In genomic region chr5:157976429-157976828, GRCh38 we compare ENCODE assay signal across 15 cellular contexts.
A peak's percentile ranks its signal among the peaks of the same experiment; 100 is the strongest.
DNase-seq lines count a peak whose midpoint lies in the region; ATAC-seq and TF ChIP-seq lines count a peak whose summit lies in the region.
"Had no signal": no experiment of that assay in that cellular context is flagged by ENCODE, and none has a peak within 500 bp of the region (broad histone marks: within the 10 kb centered on the region; RNA-seq: fewer than 3 reads in every experiment).

No MANE protein-coding gene starts in this region.

- TF ChIP-seq CTCF in PC-3 (conservative IDR thresholded peaks at IDR 0.05; ENCODE audit: low read depth, low read length) = no peak
- no peak for TF ChIP-seq CTCF in mammary epithelial cell (conservative IDR thresholded peaks at IDR 0.05 in 1 of 2, IDR thresholded peaks at IDR 0.05 in 1 of 2; ENCODE audit: extremely low read depth in 1 of 2, insufficient read depth in 1 of 2, low read depth in 1 of 2, low read length in 2 of 2)
- TF ChIP-seq CTCF in foreskin keratinocyte (conservative IDR thresholded peaks at IDR 0.05) = no peak

- H3K27me3 ChIP-seq in GM23248 (replicated peaks; ENCODE audit: insufficient read depth) (no peaks in the 10 kb centered on the region; the same call in none of the 2 replicates), PC-3 (ENCODE audit: low read length) (peaks cover 41% of the 10 kb centered on the region), mammary epithelial cell (ENCODE audit: insufficient read depth, low read length) (no peaks in the 10 kb centered on the region), foreskin keratinocyte (no peaks in the 10 kb centered on the region)
- H3K27me3 ChIP-seq: BLaER1 treated with 17β-estradiol and CSF1 and Interleukin-3, amounts not matched to agents 10 nM and 100 nM had no signal

- POLR2A ChIA-PET in PC-3 (lab: Charles Lee; ENCODE audit: unreplicated experiment) = no interaction called here

- ATAC-seq in PC-3 = peak; percentile 83
- ATAC-seq in foreskin keratinocyte = peak; percentile 96
- ATAC-seq in HG02840 (IDR thresholded peaks at IDR 0.05; ENCODE audit: low FRiP score, unreplicated experiment) = no peak
- ATAC-seq: CD8-positive, alpha-beta T cell; GM23338 had no signal

- H3K4me3 ChIP-seq in GM23248 (no peak overlapping the region), PC-3 (ENCODE audit: low read length) (no peak overlapping the region), mammary epithelial cell (replicated peaks in 1 of 3; ENCODE audit: insufficient read depth in 1 of 3, low read depth in 2 of 3, low read length in 3 of 3) (no peak overlapping the region)
- H3K4me3 ChIP-seq: BLaER1 treated with 17β-estradiol and CSF1 and Interleukin-3, amounts not matched to agents 10 nM and 100 nM; GM23338 had no signal

- peak; percentile 20 for DNase-seq in GM23248
- DNase-seq in PC-3 = peak; percentile 80
- DNase-seq in mammary epithelial cell = peak; percentile 85
- peak; percentile 55 to 70 for DNase-seq in foreskin keratinocyte
- no peak for DNase-seq in DMS79 (lab: John Stamatoyannopoulos, UW)
- no peak for DNase-seq in activated naive CD4-positive, alpha-beta T cell (lab: John Stamatoyannopoulos, UW)
- DNase-seq: 8988T; Calu3; CD8-positive, alpha-beta T cell; DMS53; HCEC 1CT had no signal

- no peaks in the 10 kb centered on the region for H3K4me1 ChIP-seq in GM23248 (ENCODE audit: insufficient read depth)
- peaks cover 7% of the 10 kb centered on the region; the same call in 1 of the 2 replicates for H3K4me1 ChIP-seq in PC-3 (ENCODE audit: insufficient read depth, low read length)
- H3K4me1 ChIP-seq in mammary epithelial cell (ENCODE audit: insufficient read depth, low read length) = no peaks in the 10 kb centered on the region
- H3K4me1 ChIP-seq in foreskin keratinocyte = peaks cover 5% of the 10 kb centered on the region
- H3K4me1 ChIP-seq: BLaER1 treated with 17β-estradiol and CSF1 and Interleukin-3, amounts not matched to agents 10 nM and 100 nM had no signal

- no peaks in the 10 kb centered on the region for H3K9me2 ChIP-seq in GM23248 (ENCODE audit: insufficient read depth)
- H3K9me2 ChIP-seq in PC-3 (replicated peaks; ENCODE audit: low read length) = no peaks in the 10 kb centered on the region

- dilution Hi-C loops in mammary epithelial cell (cut with HindIII; ENCODE audit: low sequenced_read_pairs) = no loop called here

- H3K27ac ChIP-seq in GM23248 (no peak overlapping the region), PC-3 (ENCODE audit: low read length) (no peak overlapping the region), mammary epithelial cell (ENCODE audit: insufficient read depth, low read depth, low read length) (no peak overlapping the region), foreskin keratinocyte (peak overlapping the region; percentile 43)
- H3K27ac ChIP-seq: BLaER1 treated with 17β-estradiol and CSF1 and Interleukin-3, amounts not matched to agents 10 nM and 100 nM; HL-60 had no signal

- H3K9me3 ChIP-seq in GM23248 (ENCODE audit: low read depth) (no peaks in the 10 kb centered on the region), PC-3 (ENCODE audit: low read length) (no peaks in the 10 kb centered on the region), mammary epithelial cell (replicated peaks; ENCODE audit: insufficient read depth, low read length) (no peaks in the 10 kb centered on the region)
- H3K9me3 ChIP-seq: BLaER1 treated with 17β-estradiol and CSF1 and Interleukin-3, amounts not matched to agents 10 nM and 100 nM had no signal

- no peak overlapping the region for H3K9ac ChIP-seq in GM23248
- H3K9ac ChIP-seq in PC-3 (ENCODE audit: low read length) = no peak overlapping the region
- no peak overlapping the region for H3K9ac ChIP-seq in mammary epithelial cell (ENCODE audit: insufficient read depth, low read length)
- H3K9ac ChIP-seq: BLaER1 treated with 17β-estradiol and CSF1 and Interleukin-3, amounts not matched to agents 10 nM and 100 nM had no signal

- no peaks in the 10 kb centered on the region for H4K20me1 ChIP-seq in GM23248 (ENCODE audit: insufficient read depth)
- H4K20me1 ChIP-seq in PC-3 (ENCODE audit: low read length) = no peaks in the 10 kb centered on the region
- no peaks in the 10 kb centered on the region for H4K20me1 ChIP-seq in mammary epithelial cell (ENCODE audit: insufficient read depth, low read length)
- H4K20me1 ChIP-seq: BLaER1 treated with 17β-estradiol and CSF1 and Interleukin-3, amounts not matched to agents 10 nM and 100 nM had no signal

- no peak overlapping the region for H3K4me2 ChIP-seq in GM23248 (ENCODE audit: unreplicated experiment)
- no peak overlapping the region for H3K4me2 ChIP-seq in PC-3 (ENCODE audit: low read length)
- no peak overlapping the region for H3K4me2 ChIP-seq in mammary epithelial cell (ENCODE audit: insufficient read depth, low read depth, low read length)
- H3K4me2 ChIP-seq: BLaER1 treated with 17β-estradiol and CSF1 and Interleukin-3, amounts not matched to agents 10 nM and 100 nM; GM23338 had no signal

- H2AFZ ChIP-seq in GM23248 (no peak overlapping the region), PC-3 (ENCODE audit: low read length) (no peak overlapping the region), mammary epithelial cell (ENCODE audit: low read depth, low read length) (no peak overlapping the region)

- H3K79me2 ChIP-seq in GM23248 (ENCODE audit: insufficient read depth) = no peaks in the 10 kb centered on the region
- no peaks in the 10 kb centered on the region for H3K79me2 ChIP-seq in PC-3 (ENCODE audit: low read length)
- H3K79me2 ChIP-seq in mammary epithelial cell (ENCODE audit: insufficient read depth, low read length) = no peaks in the 10 kb centered on the region

- CTCF ChIA-PET in PC-3 (lab: Charles Lee) = no interaction called here
- CTCF ChIA-PET in mammary epithelial cell (lab: Charles Lee; ENCODE audit: low non-redundant PET) = no interaction called here

- in situ Hi-C loops in GM23248 (cut with MboI) = no loop called here
- in situ Hi-C loops in mammary epithelial cell (cut with MboI; ENCODE audit: low sequenced_read_pairs in 2 of 2) = no loop called here

- H3K36me3 ChIP-seq in GM23248 (ENCODE audit: low read depth) (no peaks in the 10 kb centered on the region), PC-3 (ENCODE audit: low read depth, low read length) (no peaks in the 10 kb centered on the region), mammary epithelial cell (ENCODE audit: insufficient read depth, low read length) (no peaks in the 10 kb centered on the region)
- H3K36me3 ChIP-seq: BLaER1 treated with 17β-estradiol and CSF1 and Interleukin-3, amounts not matched to agents 10 nM and 100 nM had no signal

- intact Hi-C loops in PC-3 (cut with micrococcal nuclease) (no loop called here), mammary epithelial cell (cut with micrococcal nuclease) (no loop called here)

- no peaks in the 10 kb centered on the region for H3F3A ChIP-seq in GM23248 (ENCODE audit: insufficient read depth)
- no peaks in the 10 kb centered on the region for H3F3A ChIP-seq in PC-3 (ENCODE audit: low read length, unreplicated experiment)

- BruUV-seq in PC-3 (replicated peaks; lab: Mats Ljungman, UMichigan) (no TSS peak), mammary epithelial cell (replicated peaks; lab: Mats Ljungman, UMichigan) (no TSS peak)

Comparison
In these comparisons a context has a peak if more than half of its experiments do, and no peak if none do; other contexts are left out.
1. DNase-seq: peak in GM23248 (single experiment), PC-3 (single experiment), mammary epithelial cell (single experiment) and foreskin keratinocyte (2 of 2); none in DMS79 (single experiment) and activated naive CD4-positive, alpha-beta T cell (0 of 4).